Comparison of ENCODE assay signal across 24 cellular contexts in genomic region chr16:85633438-85633743, GRCh38. TPM values are rescaled to one million over a fixed set of nuclear protein-coding genes. Genes with fewer than 3 reads are reported as not detected.
DNase-seq lines count a peak whose midpoint lies in the region; ATAC-seq, FAIRE-seq and TF ChIP-seq lines count a peak whose summit lies in the region.
"Had no signal": no experiment of that assay in that cellular context is flagged by ENCODE, and none has a peak within 500 bp of the region (broad histone marks: within the 10 kb centered on the region; RNA-seq: fewer than 3 reads in every experiment).

No MANE protein-coding gene starts in this region.

- TF ChIP-seq RAD21 in K562 (CRISPR knock-in tag; conservative IDR thresholded peaks at IDR 0.05 in 1 of 2, IDR thresholded peaks at IDR 0.05 in 1 of 2), result no peak
- TF ChIP-seq RAD21 in H1 (IDR thresholded peaks at IDR 0.05 in 1 of 2, conservative IDR thresholded peaks at IDR 0.05 in 1 of 2; ENCODE audit: low read depth in 2 of 2, low read length in 2 of 2), result no peak

- peak overlapping the region; percentile 51; the same call in 1 of the 2 replicates for H4K8ac ChIP-seq in H1 (ENCODE audit: extremely low read depth, insufficient read depth, low read length)

- no peaks in the 10 kb centered on the region for H3K23me2 ChIP-seq in H1 (ENCODE audit: low read depth, low read length)

- no peak overlapping the region; the same call in 1 of the 2 replicates for H2BK5ac ChIP-seq in H1 (ENCODE audit: low read depth, low read length)

- FAIRE-seq in K562 (lab: Jason Lieb, UNC) (no peak), H1 (lab: Jason Lieb, UNC) (no peak)
- FAIRE-seq: A204.1, GM12878, GM12892, GM18507 had no signal

- no peak overlapping the region; the same call in 1 of the 2 replicates for H3K18ac ChIP-seq in H1 (ENCODE audit: extremely low read depth, low read length)

- H3K79me2 ChIP-seq in K562 (ENCODE audit: control insufficient read depth, insufficient read depth, low read length) (peaks cover 100% of the 10 kb centered on the region), H1 (ENCODE audit: control insufficient read depth in 1 of 2, insufficient read depth in 2 of 2, low read length in 2 of 2) (peaks cover 18 to 97% of the 10 kb centered on the region in 2 experiments)

- no peak overlapping the region for H2AFZ ChIP-seq in K562 (ENCODE audit: low read depth, low read length)
- H2AFZ ChIP-seq in H1 (ENCODE audit: low read length), result no peak overlapping the region

- no peak overlapping the region for H2BK120ac ChIP-seq in H1 (replicated peaks; ENCODE audit: low read depth, low read length)

- peaks cover 39% of the 10 kb centered on the region for H3K79me1 ChIP-seq in H1 (ENCODE audit: low read depth, low read length)

- no peak for ATAC-seq in K562
- ATAC-seq in GM21381 (IDR thresholded peaks at IDR 0.05; ENCODE audit: unreplicated experiment), result no peak
- ATAC-seq in GM21529 (IDR thresholded peaks at IDR 0.05; ENCODE audit: unreplicated experiment), result no peak
- ATAC-seq: GM12878 had no signal

- H3K27me3 ChIP-seq in K562 (ENCODE audit: control insufficient read depth in 2 of 2, insufficient read depth in 2 of 2, low read length in 2 of 2) (no peaks in the 10 kb centered on the region), H1 (replicated peaks in 1 of 4; ENCODE audit: control insufficient read depth in 3 of 4, extremely low read depth in 1 of 4, insufficient read depth in 3 of 4, low read length in 3 of 4) (no peaks in the 10 kb centered on the region)
- H3K27me3 ChIP-seq: BE2C, BLaER1 had no signal

- no peak for TF ChIP-seq EP300 in K562 (IDR thresholded peaks at IDR 0.05; ENCODE audit: low read length)
- no peak for TF ChIP-seq EP300 in H1 (IDR thresholded peaks at IDR 0.05; ENCODE audit: borderline replicate concordance in 1 of 2, low read depth in 2 of 2, low read length in 2 of 2)

- H4K5ac ChIP-seq in H1 (ENCODE audit: insufficient read length, low read depth, low read length), result no peak overlapping the region

- no peak overlapping the region for H2BK20ac ChIP-seq in H1 (ENCODE audit: low read length)

- no peak overlapping the region for H3K4ac ChIP-seq in H1 (replicated peaks; ENCODE audit: insufficient read length, low read depth, low read length)

- CTCF ChIA-PET in K562 (lab: Yijun Ruan, JAX; ENCODE audit: low intra/inter-chr PET ratio), result no interaction called here
- CTCF ChIA-PET in H1 (lab: Charles Lee; ENCODE audit: partially characterized antibody), result interaction anchor here (3.9 kb wide), 1 partner anchor 17 kb away, joined by 27 read pairs; no protein-coding TSS in a partner anchor

- H3K56ac ChIP-seq in H1 (replicated peaks; ENCODE audit: insufficient read length, low read depth, low read length), result no peak overlapping the region

- H3K9me1 ChIP-seq in K562 (ENCODE audit: control insufficient read depth, insufficient read depth, low read length), result peaks cover 16% of the 10 kb centered on the region

- H3K9me3 ChIP-seq in K562 (replicated peaks; ENCODE audit: control insufficient read depth, insufficient read depth, low read depth, low read length) (peaks cover 5% of the 10 kb centered on the region; the same call in 1 of the 2 replicates), H1 (ENCODE audit: insufficient read depth in 2 of 2, low read depth in 1 of 2, low read length in 1 of 2) (peaks cover 9 to 10% of the 10 kb centered on the region in 2 experiments; a peak in 3 of 4 replicates)

- no TSS peak for BruUV-seq in K562 (replicated peaks; lab: Mats Ljungman, UMichigan)

- no peak for TF ChIP-seq CTCF in K562 (IDR thresholded peaks at IDR 0.05 in 2 of 3, conservative IDR thresholded peaks at IDR 0.05 in 1 of 3; ENCODE audit: insufficient read depth in 2 of 3, low read depth in 1 of 3, low read length in 3 of 3)
- no peak for TF ChIP-seq CTCF in H1 (IDR thresholded peaks at IDR 0.05; ENCODE audit: control extremely low read depth in 1 of 3, insufficient read depth in 1 of 3, low read depth in 1 of 3, low read length in 3 of 3)

- H3K14ac ChIP-seq in H1 (ENCODE audit: insufficient read length), result no peak overlapping the region

- no peak overlapping the region for H4K91ac ChIP-seq in H1 (replicated peaks; ENCODE audit: insufficient read length, low read length)

- no peak overlapping the region for H2BK15ac ChIP-seq in H1 (ENCODE audit: low read length)

- DNase-seq in K562 (ENCODE audit: extremely low read depth in 1 of 4, low spot score in 3 of 4) (no peak), H1 (ENCODE audit: low read depth in 1 of 2, low spot score in 2 of 2) (no peak)
- DNase-seq: 8988T; ACHN; BE2C; C1 segment of cervical spinal cord; CD4-positive, alpha-beta memory T cell; CD4-positive, CD25-positive, alpha-beta regulatory T cell; CD8-positive, alpha-beta memory T cell; COR-L47; DMS 273 treated with DMSO at 0.1 percent for 48 hours; DMS153; DMS53; DMS79; DND-41; EL; GDM1 had no signal

- H3K4me2 ChIP-seq in K562 (ENCODE audit: insufficient read depth, low read length), result no peak overlapping the region
- H3K4me2 ChIP-seq in H1 (ENCODE audit: insufficient read depth in 1 of 2, low read depth in 2 of 2, low read length in 2 of 2), result no peak overlapping the region
- H3K4me2 ChIP-seq: BLaER1 had no signal

- WGBS in K562 (ENCODE audit: insufficient coverage, low coverage, missing lambda C conversion rate), result 94% methylated on average over 15 of the region's 15 CpGs
- WGBS in H1 (ENCODE audit: extremely low coverage in 1 of 2, insufficient coverage in 1 of 2, insufficient read length in 1 of 2, insufficient replicate concordance in 2 of 2, low coverage in 1 of 2, low lambda C conversion rate in 2 of 2, missing lambda C conversion rate in 1 of 2), 2 experiments, result 93% methylated on average over 15 of the region's 15 CpGs; no CpG with 5 or more reads in 1 of the 2 experiments

- intact Hi-C loops in K562 (cut with micrococcal nuclease), result no loop called here

- POLR2A ChIA-PET in K562 (lab: Yijun Ruan, JAX) (interaction anchor here (1.0 kb wide), 1 partner anchor 10 kb away, joined by 3 read pairs; no protein-coding TSS in a partner anchor), H1 (lab: Charles Lee; ENCODE audit: partially characterized antibody) (no interaction called here)

- H3K4me3 ChIP-seq in K562 (no peak overlapping the region), H1 (ENCODE audit: extremely low read depth in 1 of 4, insufficient read depth in 2 of 4, low read depth in 3 of 4, low read length in 4 of 4) (no peak overlapping the region)
- H3K4me3 ChIP-seq: BLaER1, GM12878 had no signal

- H3K4me1 ChIP-seq in K562 (replicated peaks in 1 of 2; ENCODE audit: control insufficient read depth in 2 of 2, insufficient read depth in 2 of 2, low read length in 2 of 2), result peaks cover 4 to 79% of the 10 kb centered on the region in 2 experiments; a peak in 2 of 5 replicates
- H3K4me1 ChIP-seq in H1 (replicated peaks in 1 of 4; ENCODE audit: control insufficient read depth in 3 of 4, insufficient read depth in 4 of 4, low read length in 3 of 4), result peaks cover 0 to 6% (median 0%) of the 10 kb centered on the region in 4 experiments; a peak in 3 of 7 replicates

- H3K23ac ChIP-seq in H1 (ENCODE audit: insufficient read length), result no peak overlapping the region

- H2AK5ac ChIP-seq in H1 (ENCODE audit: low read depth, low read length), result no peak overlapping the region

- H3K9ac ChIP-seq in K562 (ENCODE audit: insufficient read depth in 1 of 2, low read depth in 2 of 2, low read length in 2 of 2), result no peak overlapping the region; a peak in 1 of 4 replicates
- no peak overlapping the region for H3K9ac ChIP-seq in H1 (replicated peaks in 1 of 4; ENCODE audit: extremely low read depth in 1 of 4, low read depth in 3 of 4, low read length in 3 of 4)
- H3K9ac ChIP-seq: BLaER1 had no signal

- H3K27ac ChIP-seq in K562 (ENCODE audit: extremely low read depth, low read depth, low read length), result no peak overlapping the region
- no peak overlapping the region for H3K27ac ChIP-seq in H1 (ENCODE audit: low read depth, low read length)
- H3K27ac ChIP-seq: BLaER1 had no signal

- no peak overlapping the region for H2BK12ac ChIP-seq in H1 (ENCODE audit: low read depth, low read length)

- H3K36me3 ChIP-seq in K562 (ENCODE audit: control insufficient read depth, insufficient read depth, low read length) (peaks cover 98% of the 10 kb centered on the region; the same call in 2 of the 3 replicates), H1 (ENCODE audit: control insufficient read depth in 2 of 4, insufficient read depth in 4 of 4, low read length in 3 of 4) (peaks cover 0 to 12% (median 2%) of the 10 kb centered on the region in 4 experiments; a peak in 4 of 8 replicates)

- H4K20me1 ChIP-seq in K562 (replicated peaks; ENCODE audit: control insufficient read depth, insufficient read depth, low read length) (peaks cover 92% of the 10 kb centered on the region), H1 (replicated peaks in 1 of 2; ENCODE audit: control insufficient read depth in 1 of 2, insufficient read depth in 2 of 2, low read length in 2 of 2) (peaks cover 56 to 72% of the 10 kb centered on the region in 2 experiments)

- in situ Hi-C loops in K562 (cut with MboI), result no loop called here

- no peak for TF ChIP-seq POLR2A in K562 (conservative IDR thresholded peaks at IDR 0.05)
- no peak for TF ChIP-seq POLR2A in H1 (IDR thresholded peaks at IDR 0.05; ENCODE audit: control extremely low read depth in 1 of 2, low read depth in 2 of 2, low read length in 2 of 2)

RNA-seq across cellular contexts. Expression of gene GSE1, which starts 20.3 kb away (rescaled TPM):
- total RNA-seq in K562 (2011; cell fraction: chromatin; rRNA removed; ENCODE audit: low replicate concordance), result 692 and 1,066 TPM in 2 replicates
- total RNA-seq in K562 (2011; cell fraction: nucleolus; rRNA removed), result 409 and 435 TPM in 2 replicates
- 438 and 467 TPM in 2 replicates for total RNA-seq in K562 (2011; cell fraction: nucleoplasm; rRNA removed)
- total RNA-seq in K562 (2014; rRNA removed) (89.1 and 104 TPM in 2 replicates), K562 (2014; rRNA removed; fragmentation: Illumina TruSeq; extraction: Trizol) (40.9 and 41.8 TPM in 2 replicates), K562 (2015; rRNA removed; fragmentation: Illumina TruSeq; extraction: Trizol) (57.9 and 60.6 TPM in 2 replicates), K562 (2021) (208 and 244 TPM in 2 replicates)
- polyA plus RNA-seq in K562 (2011; rRNA removed) (54.2 and 64.0 TPM in 2 replicates), K562 (2014; fragmentation: Illumina TruSeq; extraction: Trizol) (116 and 138 TPM in 2 replicates), K562 (2014; fragmentation: Nextera tagmentation; extraction: Ambion mirVana) (10 to 100 TPM; 12.2 to 15.8 TPM), K562 (2014; rRNA removed) (101 and 116 TPM in 2 replicates), H1 (2011; rRNA removed) (26.0 and 40.0 TPM in 2 replicates)
- polyA plus RNA-seq in K562 (2011; cell fraction: cytosol; rRNA removed), result 54.1 and 55.3 TPM in 2 replicates
- polyA plus RNA-seq in K562 (2011; cell fraction: nucleus; rRNA removed), result 210 and 277 TPM in 2 replicates
- polyA plus RNA-seq in K562 (2012), result 113 and 125 TPM in 2 replicates
- polyA minus RNA-seq in K562 (2011; rRNA and poly(A)+ RNA removed), result 61.1 and 68.8 TPM in 2 replicates
- polyA minus RNA-seq in K562 (2011; cell fraction: cytosol; rRNA and poly(A)+ RNA removed), result 106 and 121 TPM in 2 replicates
- 117 and 133 TPM in 2 replicates for polyA minus RNA-seq in K562 (2011; cell fraction: nucleus; rRNA and poly(A)+ RNA removed)
- total RNA-seq in H1 (2021; fragmentation: NEBNext Ultra II Directional; extraction: Animal tissue kit (Norgen Biotek cat#: 25700)), result 65.6 and 66.2 TPM in 2 replicates
- polyA plus RNA-seq in H1 (2011; cell fraction: cytosol; rRNA removed), result 26.5 TPM
- 123 TPM for polyA plus RNA-seq in H1 (2011; cell fraction: nucleus; rRNA removed)
- 42.4 to 51.0 TPM (median 44.8 TPM) in 4 replicates for polyA plus RNA-seq in H1 (2012, experiment 1 of 2)
- 18.4 TPM for polyA plus RNA-seq in H1 (2012, experiment 2 of 2)
- 30.0 TPM for polyA plus RNA-seq in H1 (2013, experiment 1 of 2)
- 30.1 TPM for polyA plus RNA-seq in H1 (2013, experiment 2 of 2)
- 35.8 and 37.6 TPM in 2 replicates for polyA minus RNA-seq in H1 (2011; rRNA and poly(A)+ RNA removed)
- polyA minus RNA-seq in H1 (2011; cell fraction: cytosol; rRNA and poly(A)+ RNA removed), result 76.6 TPM
- polyA minus RNA-seq in H1 (2011; cell fraction: nucleus; rRNA and poly(A)+ RNA removed), result 93.7 TPM

RNA-seq across cellular contexts. Expression of gene GINS2, which starts 55.4 kb away (rescaled TPM):
- 24.8 and 32.7 TPM in 2 replicates for total RNA-seq in K562 (2011; cell fraction: chromatin; rRNA removed; ENCODE audit: low replicate concordance)
- 24.2 and 24.5 TPM in 2 replicates for total RNA-seq in K562 (2011; cell fraction: nucleolus; rRNA removed)
- total RNA-seq in K562 (2011; cell fraction: nucleoplasm; rRNA removed), result 23.2 and 33.3 TPM in 2 replicates
- total RNA-seq in K562 (2014; rRNA removed), result 42.0 and 44.2 TPM in 2 replicates
- 43.8 and 47.3 TPM in 2 replicates for total RNA-seq in K562 (2014; rRNA removed; fragmentation: Illumina TruSeq; extraction: Trizol)
- total RNA-seq in K562 (2015; rRNA removed; fragmentation: Illumina TruSeq; extraction: Trizol), result 39.4 and 40.4 TPM in 2 replicates
- 57.5 and 61.6 TPM in 2 replicates for total RNA-seq in K562 (2021)
- polyA plus RNA-seq in K562 (2011; rRNA removed), result 38.4 and 44.6 TPM in 2 replicates
- 27.8 and 34.2 TPM in 2 replicates for polyA plus RNA-seq in K562 (2011; cell fraction: cytosol; rRNA removed)
- polyA plus RNA-seq in K562 (2011; cell fraction: nucleus; rRNA removed), result 15.7 and 20.5 TPM in 2 replicates
- polyA plus RNA-seq in K562 (2012), result 26.1 and 33.8 TPM in 2 replicates
- 41.4 and 49.8 TPM in 2 replicates for polyA plus RNA-seq in K562 (2014; fragmentation: Illumina TruSeq; extraction: Trizol)
- polyA plus RNA-seq in K562 (2014; fragmentation: Nextera tagmentation; extraction: Ambion mirVana), result 10 to 100 TPM; 61.3 to 76.2 TPM
- polyA plus RNA-seq in K562 (2014; rRNA removed), result 42.3 and 42.9 TPM in 2 replicates
- polyA minus RNA-seq in K562 (2011; rRNA and poly(A)+ RNA removed), result 25.6 and 28.3 TPM in 2 replicates
- 13.6 and 17.8 TPM in 2 replicates for polyA minus RNA-seq in K562 (2011; cell fraction: cytosol; rRNA and poly(A)+ RNA removed)
- 10.2 and 13.2 TPM in 2 replicates for polyA minus RNA-seq in K562 (2011; cell fraction: nucleus; rRNA and poly(A)+ RNA removed)
- total RNA-seq in H1 (2021; fragmentation: NEBNext Ultra II Directional; extraction: Animal tissue kit (Norgen Biotek cat#: 25700)), result 51.4 and 59.1 TPM in 2 replicates
- 22.5 and 29.4 TPM in 2 replicates for polyA plus RNA-seq in H1 (2011; rRNA removed)
- polyA plus RNA-seq in H1 (2011; cell fraction: cytosol; rRNA removed), result 31.5 TPM
- polyA plus RNA-seq in H1 (2011; cell fraction: nucleus; rRNA removed), result 18.3 TPM
- 34.6 to 46.9 TPM (median 38.3 TPM) in 4 replicates for polyA plus RNA-seq in H1 (2012, experiment 1 of 2)
- polyA plus RNA-seq in H1 (2012, experiment 2 of 2), result 17.0 TPM
- 28.2 TPM for polyA plus RNA-seq in H1 (2013, experiment 1 of 2)
- 28.2 TPM for polyA plus RNA-seq in H1 (2013, experiment 2 of 2)
- polyA minus RNA-seq in H1 (2011; rRNA and poly(A)+ RNA removed), result 24.8 and 29.1 TPM in 2 replicates
- 14.1 TPM for polyA minus RNA-seq in H1 (2011; cell fraction: cytosol; rRNA and poly(A)+ RNA removed)
- 18.6 TPM for polyA minus RNA-seq in H1 (2011; cell fraction: nucleus; rRNA and poly(A)+ RNA removed)
